In genomic region chr13:110715395-110716234, GRCh38 we compare ENCODE assay signal across 8 cellular contexts.
A peak's percentile ranks its signal among the peaks of the same experiment; 100 is the strongest.
DNase-seq lines count a peak whose midpoint lies in the region; ATAC-seq and FAIRE-seq lines count a peak whose summit lies in the region.

No MANE protein-coding gene starts in this region.

- peak overlapping the region; percentile 81 for H3K27ac ChIP-seq in BLaER1

- H3K27me3 ChIP-seq in BLaER1, result no peaks in the 10 kb centered on the region

- peaks cover 55% of the 10 kb centered on the region for H4K20me1 ChIP-seq in BLaER1

- H3K9ac ChIP-seq in BLaER1, result peak overlapping the region; percentile 86

- H3K4me2 ChIP-seq in BLaER1, result peak overlapping the region; percentile 96

- peaks cover 31% of the 10 kb centered on the region for H3K4me1 ChIP-seq in BLaER1

- ATAC-seq in GM19324 (IDR thresholded peaks at IDR 0.05; ENCODE audit: low FRiP score, unreplicated experiment) (peak; percentile 64), HG03460 (IDR thresholded peaks at IDR 0.05; ENCODE audit: unreplicated experiment) (peak; percentile 50)

- peaks cover 20% of the 10 kb centered on the region for H3K36me3 ChIP-seq in BLaER1

- H3K9me3 ChIP-seq in BLaER1, result no peaks in the 10 kb centered on the region

- peak; percentile 98 to 99 for DNase-seq in NCI-H524 (lab: John Stamatoyannopoulos, UW)
- DNase-seq in activated CD4-positive, alpha-beta T cell treated with anti-CD3 and anti-CD28 coated beads for 48 hours, result peak; percentile 96
- DNase-seq in kidney tubule cell (ENCODE audit: low spot score), result peak; percentile 100
- DNase-seq in stimulated activated CD4-positive, alpha-beta T cell treated with anti-CD3 and anti-CD28 coated beads, Interleukin-1b, Interleukin-23, amount 100 ng/mL, for 1 hour (ENCODE audit: low read depth in 2 of 2), result peak; percentile 82 to 93

- peak overlapping the region; percentile 99 for H3K4me3 ChIP-seq in BLaER1

- peak; percentile 97 for FAIRE-seq in colon (lab: Jason Lieb, UNC)

Comparison
In these comparisons a context has a peak if more than half of its experiments do, and no peak if none do; other contexts are left out.
1. Peak in every context shown above with its lines: DNase-seq, ATAC-seq, H3K4me3 ChIP-seq and H3K27ac ChIP-seq.